In the genomic region with DNA sequence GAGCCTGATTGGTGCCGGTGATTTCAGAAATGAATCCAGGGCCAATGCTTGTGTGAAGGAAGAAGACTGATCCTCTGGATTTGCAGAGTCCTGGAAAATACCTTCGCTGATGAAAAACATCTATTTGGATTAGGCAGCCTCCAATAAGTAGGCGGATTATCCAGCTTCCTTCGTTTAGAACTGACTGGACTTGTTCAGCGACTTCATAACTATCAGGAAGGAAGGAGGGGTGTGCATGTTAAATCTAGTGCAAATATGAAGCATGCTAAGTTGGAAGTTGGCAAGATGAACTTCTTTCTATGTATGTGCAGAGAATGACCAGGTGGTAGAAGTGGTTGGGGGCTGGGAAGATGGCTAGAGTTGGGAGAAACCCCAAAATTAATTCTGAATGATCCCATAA, we compare ENCODE assay signal across 37 cellular contexts. TPM values are rescaled to one million over a fixed set of nuclear protein-coding genes. Genes with fewer than 3 reads are reported as not detected.
"Had no signal": no experiment of that assay in that cellular context is flagged by ENCODE, and none has a peak within 500 bp of the region (broad histone marks: within the 10 kb centered on the region; RNA-seq: fewer than 3 reads in every experiment).

No MANE protein-coding gene starts in this region.

- H3K9me3 Mint-ChIP-seq: activated CD4-positive, alpha-beta memory T cell treated with anti-CD3 and anti-CD28 coated beads for 36 hours; activated naive CD4-positive, alpha-beta T cell treated with anti-CD3 and anti-CD28 coated beads, Interleukin-2, amount 10 ng/mL, durations not matched to agents 7 days and 5 days; activated naive CD8-positive, alpha-beta T cell treated with anti-CD3 and anti-CD28 coated beads, Interleukin-2, amount 50 U/mL, for 24 hours; activated T-cell treated with anti-CD3 and anti-CD28 coated beads, Interleukin-2, amount 50 U/mL, for 4 hours; central memory CD8-positive, alpha-beta T cell; WTC11 had no signal

- DNase-seq: activated CD4-positive, alpha-beta memory T cell treated with anti-CD3 and anti-CD28 coated beads for 36 hours; activated CD4-positive, alpha-beta T cell treated with anti-CD3 and anti-CD28 coated beads for 4 hours; activated CD4-positive, alpha-beta T cell treated with anti-CD3 and anti-CD28 coated beads, Interleukin-2, amount 50 U/mL, for 1 hour; activated CD8-positive, alpha-beta memory T cell treated with anti-CD3 and anti-CD28 coated beads, Interleukin-2, amount 50 U/mL, for 4 hours; activated effector memory CD4-positive, alpha-beta T cell treated with Interleukin-2 at 50 U/mL for 16 hours; activated naive CD4-positive, alpha-beta T cell treated with anti-CD3 and anti-CD28 coated beads, Interleukin-2, amount 10 ng/mL, durations not matched to agents 7 days and 5 days; activated naive CD8-positive, alpha-beta T cell treated with anti-CD3 and anti-CD28 coated beads, Interleukin-2, amount 50 U/mL, for 24 hours; activated T-cell treated with anti-CD3 and anti-CD28 coated beads for 4 hours; activated T-cell treated with anti-CD3 and anti-CD28 coated beads, Interleukin-2, amount 50 U/mL, for 4 hours; aorta; brain microvascular endothelial cell; Kasumi-1; KG1; MM.1S; NCI-H1092 treated with DMSO at 0.1 percent for 48 hours; NCI-H1417; NCI-H187 treated with DMSO at 0.1 percent for 48 hours; NCI-H2081; NCI-H2171 treated with DMSO at 0.1 percent for 48 hours; NCI-H226; NCI-H446 treated with DMSO at 0.1 percent for 48 hours; NCI-H524; NCI-H69; NK-92 treated with Interleukin-12 subunit alpha and Interleukin-12 subunit beta, amount 100 ng/mL, for 24 hours; SHP77; SJCRH30; T1000 had no signal

- H3K9me3 ChIP-seq: SJCRH30 had no signal

- H3K4me1 ChIP-seq: SJCRH30 had no signal

- H3K27ac Mint-ChIP-seq: activated CD4-positive, alpha-beta memory T cell treated with anti-CD3 and anti-CD28 coated beads for 36 hours; activated naive CD4-positive, alpha-beta T cell treated with anti-CD3 and anti-CD28 coated beads, Interleukin-2, amount 10 ng/mL, durations not matched to agents 7 days and 5 days; activated naive CD8-positive, alpha-beta T cell; activated naive CD8-positive, alpha-beta T cell treated with anti-CD3 and anti-CD28 coated beads, Interleukin-2, amount 50 U/mL, for 24 hours; WTC11 had no signal

- H3K36me3 Mint-ChIP-seq: activated CD4-positive, alpha-beta memory T cell treated with anti-CD3 and anti-CD28 coated beads for 36 hours; activated naive CD4-positive, alpha-beta T cell treated with anti-CD3 and anti-CD28 coated beads, Interleukin-2, amount 10 ng/mL, durations not matched to agents 7 days and 5 days; WTC11 had no signal

- ATAC-seq: activated CD4-positive, CD25-positive, alpha-beta regulatory T cell treated with anti-CD3 and anti-CD28 coated beads, Interleukin-2, amount 50 U/mL, for 24 hours; activated naive CD8-positive, alpha-beta T cell treated with anti-CD3 and anti-CD28 coated beads, Interleukin-2, amount 50 U/mL, for 24 hours; activated T-cell treated with anti-CD3 and anti-CD28 coated beads, Interleukin-2, amount 50 U/mL, for 4 hours; WTC11 had no signal

- H3K4me3 Mint-ChIP-seq: activated CD4-positive, alpha-beta memory T cell treated with anti-CD3 and anti-CD28 coated beads for 36 hours; activated naive CD4-positive, alpha-beta T cell treated with anti-CD3 and anti-CD28 coated beads, Interleukin-2, amount 10 ng/mL, durations not matched to agents 7 days and 5 days; activated naive CD8-positive, alpha-beta T cell; activated naive CD8-positive, alpha-beta T cell treated with anti-CD3 and anti-CD28 coated beads, Interleukin-2, amount 50 U/mL, for 24 hours; activated T-cell treated with anti-CD3 and anti-CD28 coated beads, Interleukin-2, amount 50 U/mL, for 4 hours; central memory CD8-positive, alpha-beta T cell; WTC11 had no signal

- H3K4me1 Mint-ChIP-seq: activated naive CD4-positive, alpha-beta T cell treated with anti-CD3 and anti-CD28 coated beads, Interleukin-2, amount 10 ng/mL, durations not matched to agents 7 days and 5 days; activated naive CD8-positive, alpha-beta T cell treated with anti-CD3 and anti-CD28 coated beads, Interleukin-2, amount 50 U/mL, for 24 hours; central memory CD8-positive, alpha-beta T cell had no signal

- H3K4me3 ChIP-seq: cardiac muscle cell, SJCRH30, SK-N-MC had no signal

- H3K36me3 ChIP-seq: brain microvascular endothelial cell, cardiac muscle cell, SJCRH30 had no signal

- H3K27me3 ChIP-seq: brain microvascular endothelial cell, cardiac muscle cell, SJCRH30 had no signal

- H3K27ac ChIP-seq: brain microvascular endothelial cell, cardiac muscle cell, SJCRH30, SK-N-MC had no signal

RNA-seq across cellular contexts. Expression of gene NKX2-3, which starts 41.1 kb away (rescaled TPM):
- total RNA-seq: activated CD4-positive, alpha-beta memory T cell treated with anti-CD3 and anti-CD28 coated beads for 36 hours; activated T-cell treated with anti-CD3 and anti-CD28 coated beads, Interleukin-2, amount 50 U/mL, for 4 hours; cardiac muscle cell; chondrocyte; OCI-LY7; SJCRH30; T-helper 1 cell treated with Interleukin-12 subunit alpha and Interleukin-12 subunit beta and Interleukin-4 antibody, amounts not matched to agents 30 ng/mL and 1 ng/mL, for 36 hours; T-helper 2 cell treated with Interferon-gamma antibody and Interleukin-4, amounts not matched to agents 100 ng/mL and 5 ng/mL, for 36 hours; WTC11 had no signal
- polyA plus RNA-seq: cardiac muscle cell had no signal
